7 cellular contexts compared by ENCODE assay signal in genomic region chrX:46978341-46979291, GRCh38.
DNase-seq lines count a peak whose midpoint lies in the region; ATAC-seq, FAIRE-seq and TF ChIP-seq lines count a peak whose summit lies in the region.

No MANE protein-coding gene starts in this region.

- H3K27ac ChIP-seq in PC-9 (peak overlapping the region; percentile 74), pancreas (no peak overlapping the region), upper lobe of left lung (no peak overlapping the region)

- H3K4me1 ChIP-seq in PC-9 (replicated peaks; ENCODE audit: insufficient read depth) = peaks cover 8% of the 10 kb centered on the region
- H3K4me1 ChIP-seq in pancreas = peaks cover 0 to 7% (median 0%) of the 10 kb centered on the region in 3 donors
- peaks cover 0 to 7% (median 0%) of the 10 kb centered on the region in 4 donors for H3K4me1 ChIP-seq in upper lobe of left lung

- H3K4me3 Mint-ChIP-seq in activated T-cell treated with anti-CD3 and anti-CD28 coated beads, Interleukin-2, amount 50 U/mL, for 24 hours = no peak overlapping the region

- CTCF ChIA-PET in PC-9 (lab: Charles Lee) = interaction anchor here (0.6 kb wide), 1 partner anchor 122 kb away, joined by 4 read pairs; no protein-coding TSS in a partner anchor

- no peaks in the 10 kb centered on the region for H3K36me3 ChIP-seq in PC-9 (ENCODE audit: low read depth)
- no peaks in the 10 kb centered on the region for H3K36me3 ChIP-seq in pancreas
- no peaks in the 10 kb centered on the region for H3K36me3 ChIP-seq in upper lobe of left lung

- TF ChIP-seq EP300 in upper lobe of left lung (IDR thresholded peaks at IDR 0.05) = no peak

- H3K27me3 Mint-ChIP-seq in activated T-cell treated with anti-CD3 and anti-CD28 coated beads, Interleukin-2, amount 50 U/mL, for 24 hours = peaks cover 41% of the 10 kb centered on the region

- H2AFZ ChIP-seq in PC-9 = no peak overlapping the region

- DNase-seq in HuH-7 (ENCODE audit: low spot score) (peak; percentile 28), PC-9 (peak; percentile 19 to 34), fibroblast of the conjunctiva (ENCODE audit: low read depth) (peak; percentile 52), pancreas (peak; percentile 45 to 87 (median 73)), upper lobe of left lung (peak in 1 of 2 donors; percentile 71)
- DNase-seq in activated T-cell treated with anti-CD3 and anti-CD28 coated beads, Interleukin-2, amount 50 U/mL, for 24 hours = peak; percentile 81

- intact Hi-C loops in PC-9 (cut with micrococcal nuclease; ENCODE audit: unreplicated experiment) (no loop called here), pancreas (cut with DNase I) (no loop called here)

- H3K27ac Mint-ChIP-seq in activated T-cell treated with anti-CD3 and anti-CD28 coated beads, Interleukin-2, amount 50 U/mL, for 24 hours = no peak overlapping the region

- H3K36me3 Mint-ChIP-seq in activated T-cell treated with anti-CD3 and anti-CD28 coated beads, Interleukin-2, amount 50 U/mL, for 24 hours (ENCODE audit: low read depth) = no peaks in the 10 kb centered on the region

- TF ChIP-seq POLR2A in upper lobe of left lung (IDR thresholded peaks at IDR 0.05) = no peak

- H3K4me1 Mint-ChIP-seq in activated T-cell treated with anti-CD3 and anti-CD28 coated beads, Interleukin-2, amount 50 U/mL, for 24 hours (ENCODE audit: low read depth) = no peaks in the 10 kb centered on the region

- no peaks in the 10 kb centered on the region for H3K9me2 ChIP-seq in PC-9 (ENCODE audit: insufficient read depth)

- ATAC-seq in pancreas (peak; percentile 87 to 95 (median 90)), upper lobe of left lung (ENCODE audit: low FRiP score in 2 of 2) (peak in 1 of 2 donors; percentile 75)

- H3K4me2 ChIP-seq in PC-9 = peak overlapping the region; percentile 38

- 45 to 55% methylated on average over 8 of the region's 8 CpGs for WGBS in pancreas, 2 donors
- WGBS in upper lobe of left lung, 2 donors = 75 to 81% methylated on average over 7 to 8 of the region's 8 CpGs

- H3K79me2 ChIP-seq in PC-9 (ENCODE audit: low read depth) = no peaks in the 10 kb centered on the region

- no peaks in the 10 kb centered on the region for H3K9me3 Mint-ChIP-seq in activated T-cell treated with anti-CD3 and anti-CD28 coated beads, Interleukin-2, amount 50 U/mL, for 24 hours

- no TSS peak for BruUV-seq in PC-9 (replicated peaks; lab: Mats Ljungman, UMichigan)

- H4K20me1 ChIP-seq in PC-9 (ENCODE audit: insufficient read depth) = no peaks in the 10 kb centered on the region

- POLR2A ChIA-PET in PC-9 (lab: Charles Lee; ENCODE audit: unreplicated experiment) = no interaction called here

- H3K27me3 ChIP-seq in PC-9 (ENCODE audit: insufficient read depth, low read depth) (no peaks in the 10 kb centered on the region), pancreas (no peaks in the 10 kb centered on the region), upper lobe of left lung (no peaks in the 10 kb centered on the region)

- H3K9me3 ChIP-seq in PC-9 (ENCODE audit: insufficient read depth, low read depth) = no peaks in the 10 kb centered on the region
- H3K9me3 ChIP-seq in pancreas = no peaks in the 10 kb centered on the region
- H3K9me3 ChIP-seq in upper lobe of left lung = peaks cover 0 to 5% (median 0%) of the 10 kb centered on the region in 4 donors

- no peak for FAIRE-seq in pancreas (lab: Jason Lieb, UNC)

- peak; percentile 89 for TF ChIP-seq CTCF in GM12873 (IDR thresholded peaks at IDR 0.05; ENCODE audit: insufficient read depth, low read depth, low read length, missing control alignments)
- TF ChIP-seq CTCF in PC-9 (conservative IDR thresholded peaks at IDR 0.05) = peak; percentile 61
- TF ChIP-seq CTCF in pancreas (IDR thresholded peaks at IDR 0.05) = peak; percentile 32 to 52 (median 45)
- peak; percentile 37 to 68 (median 56) for TF ChIP-seq CTCF in upper lobe of left lung (IDR thresholded peaks at IDR 0.05)

- H3K4me3 ChIP-seq in PC-9 = no peak overlapping the region
- no peak overlapping the region for H3K4me3 ChIP-seq in pancreas
- H3K4me3 ChIP-seq in upper lobe of left lung = no peak overlapping the region

- H3F3A ChIP-seq in PC-9 (ENCODE audit: insufficient read depth, low read depth) = no peaks in the 10 kb centered on the region; the same call in 1 of the 2 replicates
